ENCODE assay signal across 8 cellular contexts in genomic region chr5:137735531-137736284, GRCh38. TPM values are rescaled to one million over a fixed set of nuclear protein-coding genes. Genes with fewer than 3 reads are reported as not detected.
DNase-seq lines count a peak whose midpoint lies in the region; ATAC-seq, FAIRE-seq and TF ChIP-seq lines count a peak whose summit lies in the region.

TSS of gene KLHL3 (minus strand) at chr5:137736089. CDS start at chr5:137735646, 443 bp downstream.

- CTCF ChIA-PET in activated CD4-positive, alpha-beta memory T cell treated with anti-CD3 and anti-CD28 coated beads for 36 hours (lab: Charles Lee), result interaction anchor here (0.7 to 9.7 kb wide), 12 partner anchors 10 to 106 kb away, joined by 3 to 88 read pairs (median 4); no protein-coding TSS in a partner anchor
- CTCF ChIA-PET in endothelial cell of umbilical vein (lab: Charles Lee), result interaction anchor here (0.7 to 8.7 kb wide), 17 partner anchors 8 to 106 kb away, joined by 3 to 226 read pairs (median 7); partner anchors contain the start of gene HNRNPA0

- peaks cover 31% of the 10 kb centered on the region for H3K4me1 Mint-ChIP-seq in activated CD4-positive, alpha-beta memory T cell treated with anti-CD3 and anti-CD28 coated beads for 36 hours (ENCODE audit: low read depth)

- no peaks in the 10 kb centered on the region for H3K27me3 Mint-ChIP-seq in activated CD4-positive, alpha-beta memory T cell treated with anti-CD3 and anti-CD28 coated beads for 36 hours

- H3K4me3 ChIP-seq in endothelial cell of umbilical vein (replicated peaks in 1 of 3; ENCODE audit: insufficient read depth in 1 of 3, low read depth in 1 of 3, low read length in 3 of 3) (peak within 1 kb of the TSS; percentile 56 to 74 (median 64)), stomach smooth muscle (ENCODE audit: low read length in 2 of 2) (peak within 1 kb of the TSS; percentile 68 to 79)

- ATAC-seq in GM21529 (IDR thresholded peaks at IDR 0.05; ENCODE audit: unreplicated experiment), result peak; percentile 64

- dilution Hi-C loops in endothelial cell of umbilical vein (cut with MboI; ENCODE audit: extremely low pct_ligation_motif_present, low sequenced_read_pairs), result no loop called here

- no peaks in the 10 kb centered on the region for H3K79me2 ChIP-seq in endothelial cell of umbilical vein (ENCODE audit: control insufficient read depth, insufficient read depth, low read length)

- H3K27ac ChIP-seq in endothelial cell of umbilical vein (ENCODE audit: insufficient read depth, low read depth, low read length), result peak within 1 kb of the TSS; percentile 76
- peak within 1 kb of the TSS; percentile 11 for H3K27ac ChIP-seq in stomach smooth muscle (ENCODE audit: low read length)

- no peaks in the 10 kb centered on the region for H3K9me1 ChIP-seq in endothelial cell of umbilical vein (replicated peaks; ENCODE audit: control insufficient read depth, extremely low read depth, insufficient read depth, low read length)

- H3K9ac ChIP-seq in endothelial cell of umbilical vein (replicated peaks; ENCODE audit: extremely low read depth, insufficient read depth, low read length) (peak within 1 kb of the TSS; percentile 63), stomach smooth muscle (ENCODE audit: low read length in 2 of 2) (peak within 1 kb of the TSS; percentile 31 to 55)

- H2AFZ ChIP-seq in endothelial cell of umbilical vein (ENCODE audit: low read depth, low read length), result peak within 1 kb of the TSS; percentile 96

- H3K27me3 ChIP-seq in endothelial cell of umbilical vein (ENCODE audit: control insufficient read depth in 2 of 2, insufficient read depth in 2 of 2, low read length in 2 of 2) (no peaks in the 10 kb centered on the region), stomach smooth muscle (ENCODE audit: control insufficient read depth in 1 of 2, insufficient read depth in 2 of 2, low read length in 2 of 2) (no peaks in the 10 kb centered on the region)

- H3K9me3 Mint-ChIP-seq in activated CD4-positive, alpha-beta memory T cell treated with anti-CD3 and anti-CD28 coated beads for 36 hours, result peaks cover 7% of the 10 kb centered on the region

- no peaks in the 10 kb centered on the region for H4K20me1 ChIP-seq in endothelial cell of umbilical vein (replicated peaks; ENCODE audit: control insufficient read depth, extremely low read depth, insufficient read depth, low read length)

- no peaks in the 10 kb centered on the region for H3K9me3 ChIP-seq in endothelial cell of umbilical vein (replicated peaks; ENCODE audit: control insufficient read depth, insufficient read depth, low read length)
- H3K9me3 ChIP-seq in stomach smooth muscle (ENCODE audit: control insufficient read depth in 2 of 2, low read length in 2 of 2), result no peaks in the 10 kb centered on the region

- POLR2A ChIA-PET in activated CD4-positive, alpha-beta memory T cell treated with anti-CD3 and anti-CD28 coated beads for 36 hours (lab: Charles Lee), result interaction anchor here (0.6 to 2.1 kb wide), 5 partner anchors 16 to 840 kb away, joined by 3 to 9 read pairs (median 5); partner anchors contain the start of genes HNRNPA0 and HSPA9
- POLR2A ChIA-PET in endothelial cell of umbilical vein (lab: Charles Lee), result interaction anchor here (0.6 to 1.4 kb wide), 2 partner anchors 13 to 42 kb away, joined by 3 read pairs; no protein-coding TSS in a partner anchor

- intact Hi-C loops in activated CD4-positive, alpha-beta memory T cell treated with anti-CD3 and anti-CD28 coated beads for 36 hours (cut with micrococcal nuclease), result loop anchor here (10.0 kb wide), 1 partner anchor 1701 kb away; no protein-coding TSS in a partner anchor
- intact Hi-C loops in endothelial cell of umbilical vein (cut with micrococcal nuclease), result loop anchor here (1.0 to 5.0 kb wide), 3 partner anchors 17 to 173 kb away; no protein-coding TSS in a partner anchor

- peak; percentile 71 for TF ChIP-seq POLR2A in endothelial cell of umbilical vein (IDR thresholded peaks at IDR 0.05; ENCODE audit: low read depth, low read length)

- H3K36me3 Mint-ChIP-seq in activated CD4-positive, alpha-beta memory T cell treated with anti-CD3 and anti-CD28 coated beads for 36 hours, result peaks cover 5% of the 10 kb centered on the region

- H3K27ac Mint-ChIP-seq in activated CD4-positive, alpha-beta memory T cell treated with anti-CD3 and anti-CD28 coated beads for 36 hours, result no peak within 1 kb of the TSS

- H3K4me1 ChIP-seq in endothelial cell of umbilical vein (ENCODE audit: control insufficient read depth, extremely low read depth, insufficient read depth, low read length), result peaks cover 40% of the 10 kb centered on the region
- peaks cover 17% of the 10 kb centered on the region for H3K4me1 ChIP-seq in stomach smooth muscle (ENCODE audit: control insufficient read depth, insufficient read depth, low read length)

- peak; percentile 16 to 26 for TF ChIP-seq CTCF in endothelial cell of umbilical vein (IDR thresholded peaks at IDR 0.05; ENCODE audit: extremely low read depth in 1 of 2, insufficient read depth in 1 of 2, low read depth in 1 of 2, low read length in 2 of 2)

- H3K36me3 ChIP-seq in endothelial cell of umbilical vein (ENCODE audit: control insufficient read depth in 2 of 2, extremely low read depth in 1 of 2, insufficient read depth in 2 of 2, low read length in 2 of 2) (no peaks in the 10 kb centered on the region), stomach smooth muscle (ENCODE audit: control insufficient read depth in 2 of 2, insufficient read depth in 2 of 2, low read length in 2 of 2) (no peaks in the 10 kb centered on the region)

- DNase-seq in EH (ENCODE audit: low read depth) (peak; percentile 54), NCI-H1105 treated with DMSO at 0.1 percent for 48 hours (lab: John Stamatoyannopoulos, UW) (peak; percentile 62), endothelial cell of umbilical vein (ENCODE audit: low read depth, low spot score) (peak; percentile 81), medulla oblongata (ENCODE audit: extremely low spot score) (peak; percentile 11), dedifferentiated amniotic fluid mesenchymal stem cell (ENCODE audit: extremely low spot score) (no peak)
- peak; percentile 50 for DNase-seq in activated CD4-positive, alpha-beta memory T cell treated with anti-CD3 and anti-CD28 coated beads for 36 hours

- H3K4me3 Mint-ChIP-seq in activated CD4-positive, alpha-beta memory T cell treated with anti-CD3 and anti-CD28 coated beads for 36 hours, result no peak within 1 kb of the TSS

- peak within 1 kb of the TSS; percentile 95 for H3K4me2 ChIP-seq in endothelial cell of umbilical vein (ENCODE audit: insufficient read depth, low read length)

- peak; percentile 60 for FAIRE-seq in endothelial cell of umbilical vein (lab: Jason Lieb, UNC)

- no TSS peak for BruUV-seq in endothelial cell of umbilical vein (replicated peaks; lab: Mats Ljungman, UMichigan)

TF ChIP-seq in endothelial cell of umbilical vein, 7 proteins besides CTCF, POLR2A, EP300 and RAD21:
- peak; percentile 19 for TF ChIP-seq POLR2AphosphoS5 (IDR thresholded peaks at IDR 0.05; ENCODE audit: insufficient read depth, low read depth, low read length)
- TF ChIP-seq MAX (IDR thresholded peaks at IDR 0.05; ENCODE audit: insufficient read depth, insufficient read length), result no peak

RNA-seq across cellular contexts. Expression of gene KLHL3, which starts in this region (rescaled TPM):
- total RNA-seq in activated CD4-positive, alpha-beta memory T cell treated with anti-CD3 and anti-CD28 coated beads for 36 hours, result 1 to 10 TPM; 3.0 to 3.4 TPM
- total RNA-seq in endothelial cell of umbilical vein, result 13.6 and 13.9 TPM in 2 replicates
- 7.5 and 8.8 TPM in 2 replicates for polyA plus RNA-seq in endothelial cell of umbilical vein
- 3.3 and 4.3 TPM in 2 replicates for polyA plus RNA-seq in endothelial cell of umbilical vein (2011; cell fraction: cytosol; rRNA removed)
- 46.1 and 48.4 TPM in 2 replicates for polyA plus RNA-seq in endothelial cell of umbilical vein (2011; cell fraction: nucleus; rRNA removed)
- polyA plus RNA-seq in endothelial cell of umbilical vein (2012), result 4.6 and 5.6 TPM in 2 replicates
- polyA minus RNA-seq in endothelial cell of umbilical vein, result 49.6 and 51.0 TPM in 2 replicates
- 4.9 TPM for polyA minus RNA-seq in endothelial cell of umbilical vein (2011; cell fraction: cytosol; rRNA and poly(A)+ RNA removed)
- 38.5 and 44.5 TPM in 2 replicates for polyA minus RNA-seq in endothelial cell of umbilical vein (2011; cell fraction: nucleus; rRNA and poly(A)+ RNA removed)
